25 cellular contexts compared by ENCODE assay signal in genomic region chr21:26085882-26086281, GRCh38.
"Had no signal": no experiment of that assay in that cellular context is flagged by ENCODE, and none has a peak within 500 bp of the region (broad histone marks: within the 10 kb centered on the region; RNA-seq: fewer than 3 reads in every experiment).

No MANE protein-coding gene starts in this region.

- H3K27me3 Mint-ChIP-seq: naive B cell, type B pancreatic cell had no signal

- H3K36me3 Mint-ChIP-seq: immature natural killer cell; stimulated activated effector memory CD8-positive, alpha-beta T cell treated with anti-CD3 and anti-CD28 coated beads, Interleukin-12 subunit alpha, Interleukin-12 subunit beta, amount 100 ng/mL, for 72 hours had no signal

- H3K27ac ChIP-seq: epithelial cell of prostate, esophagus muscularis mucosa, gastroesophageal sphincter, neutrophil, suprapubic skin, thyroid gland had no signal

- H3K4me3 ChIP-seq: dorsolateral prefrontal cortex, esophagus muscularis mucosa, gastroesophageal sphincter, suprapubic skin, thyroid gland had no signal

- H3K36me3 ChIP-seq: neutrophil, suprapubic skin had no signal

- DNase-seq: cortex of kidney; dorsolateral prefrontal cortex; effector CD8-positive, alpha-beta T cell; foreskin fibroblast; glutamatergic neuron; immature natural killer cell; left ventricle myocardium superior; mesendoderm; naive B cell; posterior cingulate gyrus; right cardiac atrium; stimulated activated CD4-positive, alpha-beta T cell treated with anti-CD3 and anti-CD28 coated beads, Interleukin-4, amount 100 ng/mL, for 1 hour; stimulated activated CD8-positive, alpha-beta memory T cell treated with anti-CD3 and anti-CD28 coated beads, Interleukin-4, amount 100 ng/mL, for 48 hours; stimulated activated naive CD8-positive, alpha-beta T cell treated with anti-CD3 and anti-CD28 coated beads, Interleukin-15, Interleukin-2, amounts not matched to agents 100 U/mL and 50 U/mL, for 24 hours; thyroid gland had no signal

- H3K4me3 Mint-ChIP-seq: immature natural killer cell; naive B cell; nephron; stimulated activated effector memory CD8-positive, alpha-beta T cell treated with anti-CD3 and anti-CD28 coated beads, Interleukin-12 subunit alpha, Interleukin-12 subunit beta, amount 100 ng/mL, for 72 hours; type B pancreatic cell had no signal

- H3K27ac Mint-ChIP-seq: immature natural killer cell; naive B cell; stimulated activated effector memory CD8-positive, alpha-beta T cell treated with anti-CD3 and anti-CD28 coated beads, Interleukin-12 subunit alpha, Interleukin-12 subunit beta, amount 100 ng/mL, for 72 hours; type B pancreatic cell had no signal

- FAIRE-seq: endometrium, urothelium cell line had no signal

- H3K27me3 ChIP-seq: dorsolateral prefrontal cortex, esophagus muscularis mucosa, gastroesophageal sphincter, neutrophil, suprapubic skin, thyroid gland had no signal

- ATAC-seq: gastroesophageal sphincter; left ventricle myocardium superior; right cardiac atrium; stimulated activated effector memory CD8-positive, alpha-beta T cell treated with anti-CD3 and anti-CD28 coated beads, Interleukin-12 subunit alpha, Interleukin-12 subunit beta, amount 100 ng/mL, for 72 hours; stimulated activated naive CD8-positive, alpha-beta T cell treated with anti-CD3 and anti-CD28 coated beads, Interleukin-15, Interleukin-2, amounts not matched to agents 100 U/mL and 50 U/mL, for 24 hours had no signal

- H3K4me1 ChIP-seq: gastroesophageal sphincter, suprapubic skin had no signal

- H3K4me1 Mint-ChIP-seq: stimulated activated effector memory CD8-positive, alpha-beta T cell treated with anti-CD3 and anti-CD28 coated beads, Interleukin-12 subunit alpha, Interleukin-12 subunit beta, amount 100 ng/mL, for 72 hours had no signal

- H3K9me3 ChIP-seq: esophagus muscularis mucosa, gastroesophageal sphincter, neutrophil, suprapubic skin, thyroid gland had no signal

- H3K9me3 Mint-ChIP-seq: nephron; stimulated activated effector memory CD8-positive, alpha-beta T cell treated with anti-CD3 and anti-CD28 coated beads, Interleukin-12 subunit alpha, Interleukin-12 subunit beta, amount 100 ng/mL, for 72 hours had no signal
